ENCODE assay signal across 6 cellular contexts in the genomic region with DNA sequence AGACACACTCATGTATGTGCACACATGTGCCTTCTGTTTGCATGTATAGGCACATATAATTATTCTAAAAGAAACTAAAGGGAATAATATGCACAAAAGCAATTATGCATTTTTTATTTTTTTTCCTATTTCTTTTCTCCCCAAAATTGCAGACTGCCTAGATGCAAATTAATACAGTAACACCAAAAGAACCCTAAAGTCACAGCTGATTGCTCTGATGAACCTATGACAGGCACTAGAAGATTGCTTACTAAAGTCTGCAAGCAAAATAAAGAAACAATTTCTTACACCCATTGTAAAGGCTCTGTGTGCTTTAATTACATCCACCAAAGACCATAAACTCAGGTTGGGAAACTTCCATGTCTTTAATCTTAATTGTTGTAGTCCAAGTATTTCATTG.
"Had no signal": no experiment of that assay in that cellular context is flagged by ENCODE, and none has a peak within 500 bp of the region (broad histone marks: within the 10 kb centered on the region; RNA-seq: fewer than 3 reads in every experiment).

No MANE protein-coding gene starts in this region.

- H3K4me2 ChIP-seq: GM23338, KMS-11 had no signal

- H3K9ac ChIP-seq: KMS-11 had no signal

- H3K4me3 ChIP-seq: GM23338 had no signal

- H3K9me3 Mint-ChIP-seq: GM23338, H9, IgD-negative memory B cell had no signal

- H3K27ac Mint-ChIP-seq: GM23338, H9 had no signal

- DNase-seq: H9, HCEC 1CT, KBM-7 had no signal

- ATAC-seq: GM23338 had no signal

- H3K27ac ChIP-seq: KMS-11 had no signal

- H2AFZ ChIP-seq: GM23338 had no signal

- H3K4me3 Mint-ChIP-seq: GM23338, H9 had no signal
